In genomic region chr15:40694706-40695468, GRCh38 we compare ENCODE assay signal across 8 cellular contexts. TPM values are rescaled to one million over a fixed set of nuclear protein-coding genes. Genes with fewer than 3 reads are reported as not detected.
DNase-seq lines count a peak whose midpoint lies in the region; ATAC-seq, FAIRE-seq and TF ChIP-seq lines count a peak whose summit lies in the region.

TSS of gene RAD51 (plus strand) at chr15:40695174. CDS start at chr15:40698759, 3,585 bp downstream.

- peaks cover 12% of the 10 kb centered on the region for H3K79me1 ChIP-seq in trophoblast cell (ENCODE audit: low read length)

- H3K4me1 ChIP-seq in adipocyte (ENCODE audit: control insufficient read depth, insufficient read depth, low read length) (peaks cover 10% of the 10 kb centered on the region), trophoblast cell (ENCODE audit: control insufficient read depth in 1 of 2, insufficient read depth in 2 of 2, low read length in 2 of 2) (peaks cover 5 to 8% of the 10 kb centered on the region in 2 experiments), transverse colon (peaks cover 6 to 24% (median 17%) of the 10 kb centered on the region in 4 donors)

- peak within 1 kb of the TSS; percentile 90 for H3K4ac ChIP-seq in trophoblast cell (ENCODE audit: low read depth, low read length)

- peaks cover 18% of the 10 kb centered on the region for H3K79me2 ChIP-seq in trophoblast cell (ENCODE audit: control insufficient read depth, insufficient read depth, low read length, poor library complexity)

- H3K18ac ChIP-seq in trophoblast cell (ENCODE audit: low read length): peak within 1 kb of the TSS; percentile 85

- WGBS in trophoblast cell (ENCODE audit: extremely low coverage, insufficient coverage, insufficient read length): no CpG with 5 or more reads among the region's 80 CpGs
- WGBS in transverse colon (ENCODE audit: low coverage in 1 of 2), 2 donors: 0 to 1% methylated on average over 4 to 69 of the region's 80 CpGs

- in situ Hi-C loops in transverse colon (cut with MboI; ENCODE audit: low pct_ligation_motif_present in 1 of 4, low pct_unique_long_range_greater_than_20kb in 1 of 4, low sequenced_read_pairs in 3 of 4): loop anchor here (10.0 to 25.0 kb wide), 3 partner anchors 80 to 192 kb away; partner anchors contain the start of genes VPS18 (in 3 of the 4) and KNL1 (in 1 of the 4)

- H3K4me2 ChIP-seq in trophoblast cell (ENCODE audit: low read length): peak within 1 kb of the TSS; percentile 81

- TF ChIP-seq POLR2A in GM12892 (IDR thresholded peaks at IDR 0.05; ENCODE audit: low read depth, low read length): peak; percentile 68
- TF ChIP-seq POLR2A in transverse colon (IDR thresholded peaks at IDR 0.05): peak; percentile 80

- H3K23ac ChIP-seq in trophoblast cell (ENCODE audit: low read length): no peak within 1 kb of the TSS

- peak within 1 kb of the TSS; percentile 88 for H4K91ac ChIP-seq in trophoblast cell (ENCODE audit: low read depth, low read length)

- H3K27me3 ChIP-seq in adipocyte (replicated peaks; ENCODE audit: control insufficient read depth, insufficient read depth, low read length) (no peaks in the 10 kb centered on the region), trophoblast cell (ENCODE audit: insufficient read depth, low read length) (no peaks in the 10 kb centered on the region), transverse colon (no peaks in the 10 kb centered on the region)

- intact Hi-C loops in cardiac septum (cut with DNase I): loop anchor here (5.0 kb wide), 5 partner anchors 57 to 197 kb away; partner anchors contain the start of genes DNAJC17, GCHFR, KNL1 and VPS18
- intact Hi-C loops in transverse colon (cut with DNase I; ENCODE audit: low total_unique reads): no loop called here

- TF ChIP-seq CTCF in transverse colon (IDR thresholded peaks at IDR 0.05): no peak

- peak; percentile 93 for FAIRE-seq in GM12892 (lab: Jason Lieb, UNC)

- H2BK12ac ChIP-seq in trophoblast cell (ENCODE audit: low read length): no peak within 1 kb of the TSS

- H3K9ac ChIP-seq in adipocyte (ENCODE audit: low read length) (peak within 1 kb of the TSS; percentile 97), trophoblast cell (ENCODE audit: low read length) (peak within 1 kb of the TSS; percentile 85)

- H3K4me3 ChIP-seq in adipocyte (ENCODE audit: low read length) (peak within 1 kb of the TSS; percentile 99), trophoblast cell (ENCODE audit: low read depth, low read length) (peak within 1 kb of the TSS; percentile 95), transverse colon (peak within 1 kb of the TSS; percentile 61 to 90 (median 74))

- H3K9me3 ChIP-seq in adipocyte (ENCODE audit: control insufficient read depth, low read length): no peaks in the 10 kb centered on the region
- no peaks in the 10 kb centered on the region for H3K9me3 ChIP-seq in trophoblast cell (ENCODE audit: insufficient read depth, low read depth, low read length)
- no peaks in the 10 kb centered on the region for H3K9me3 ChIP-seq in transverse colon

- no peak for TF ChIP-seq EP300 in transverse colon (IDR thresholded peaks at IDR 0.05; ENCODE audit: low read depth)

- peak within 1 kb of the TSS; percentile 93 for H3K27ac ChIP-seq in trophoblast cell (ENCODE audit: low read depth, low read length)
- peak within 1 kb of the TSS; percentile 96 to 100 (median 99) for H3K27ac ChIP-seq in transverse colon

- H2BK5ac ChIP-seq in trophoblast cell (ENCODE audit: low read depth, low read length, poor library complexity): peak within 1 kb of the TSS; percentile 93

- H2AK5ac ChIP-seq in trophoblast cell (ENCODE audit: low read length): peak within 1 kb of the TSS; percentile 10

- ATAC-seq in HG02840 (IDR thresholded peaks at IDR 0.05; ENCODE audit: low FRiP score, unreplicated experiment): peak; percentile 84

- H2AFZ ChIP-seq in trophoblast cell (ENCODE audit: insufficient read depth, low read length, poor library complexity): peak within 1 kb of the TSS; percentile 97

- H3K36me3 ChIP-seq in adipocyte (ENCODE audit: control insufficient read depth, insufficient read depth, low read length, severe bottlenecking) (peaks cover 3% of the 10 kb centered on the region), trophoblast cell (ENCODE audit: control insufficient read depth in 1 of 2, insufficient read depth in 2 of 2, low read length in 2 of 2) (peaks cover 7 to 8% of the 10 kb centered on the region in 2 experiments), transverse colon (no peaks in the 10 kb centered on the region)

- H3K14ac ChIP-seq in trophoblast cell (ENCODE audit: low read length): peak within 1 kb of the TSS; percentile 96

- peak within 1 kb of the TSS; percentile 96 for H4K12ac ChIP-seq in trophoblast cell (ENCODE audit: low read depth, low read length)

- peak within 1 kb of the TSS; percentile 99 for H4K8ac ChIP-seq in trophoblast cell (ENCODE audit: low read depth, low read length)

- peak; percentile 87 for DNase-seq in GM12892 (ENCODE audit: insufficient read length)
- DNase-seq in NCI-H1436 treated with DMSO at 0.1 percent for 48 hours (lab: John Stamatoyannopoulos, UW): peak; percentile 11
- DNase-seq in T follicular helper cell (ENCODE audit: low read depth): peak; percentile 87
- DNase-seq in adipocyte (ENCODE audit: low read depth): peak; percentile 99
- peak; percentile 98 for DNase-seq in cardiac septum (ENCODE audit: low spot score)
- peak; percentile 99 for DNase-seq in trophoblast cell
- peak; percentile 95 for DNase-seq in transverse colon

- H2BK120ac ChIP-seq in trophoblast cell (ENCODE audit: insufficient read depth, low read length, poor library complexity): peak within 1 kb of the TSS; percentile 94

RNA-seq across cellular contexts. Expression of gene RAD51, which starts in this region (rescaled TPM):
- polyA plus RNA-seq in GM12892 (2012; ENCODE audit: missing spikeins): 23.4 TPM
- total RNA-seq in cardiac septum (0.51 TPM), transverse colon (10 to 100 TPM in 1 of 4 donors, 1 to 10 TPM in 3; 1.1 to 31.6 (median 1.8) TPM)
- polyA plus RNA-seq in trophoblast cell (2013): 16.9 and 17.8 TPM in 2 replicates

Comparison
In these comparisons a context has a peak if more than half of its experiments do, and no peak if none do; other contexts are left out.
1. Peak in every context shown above with its lines: DNase-seq, ATAC-seq, H3K4me3 ChIP-seq and H3K27ac ChIP-seq.
2. Peak in DNase-seq in cardiac septum; RNA of the gene not detected or under 1 TPM.
3. DNase-seq: peak in every context shown above with its lines; median percentile 99 in adipocyte; 99 in trophoblast cell; 98 in cardiac septum; 95 in transverse colon; 87 in GM12892; 87 in T follicular helper cell; 11 in NCI-H1436 treated with DMSO at 0.1 percent for 48 hours.